8 cellular contexts compared by ENCODE assay signal in the genomic region with DNA sequence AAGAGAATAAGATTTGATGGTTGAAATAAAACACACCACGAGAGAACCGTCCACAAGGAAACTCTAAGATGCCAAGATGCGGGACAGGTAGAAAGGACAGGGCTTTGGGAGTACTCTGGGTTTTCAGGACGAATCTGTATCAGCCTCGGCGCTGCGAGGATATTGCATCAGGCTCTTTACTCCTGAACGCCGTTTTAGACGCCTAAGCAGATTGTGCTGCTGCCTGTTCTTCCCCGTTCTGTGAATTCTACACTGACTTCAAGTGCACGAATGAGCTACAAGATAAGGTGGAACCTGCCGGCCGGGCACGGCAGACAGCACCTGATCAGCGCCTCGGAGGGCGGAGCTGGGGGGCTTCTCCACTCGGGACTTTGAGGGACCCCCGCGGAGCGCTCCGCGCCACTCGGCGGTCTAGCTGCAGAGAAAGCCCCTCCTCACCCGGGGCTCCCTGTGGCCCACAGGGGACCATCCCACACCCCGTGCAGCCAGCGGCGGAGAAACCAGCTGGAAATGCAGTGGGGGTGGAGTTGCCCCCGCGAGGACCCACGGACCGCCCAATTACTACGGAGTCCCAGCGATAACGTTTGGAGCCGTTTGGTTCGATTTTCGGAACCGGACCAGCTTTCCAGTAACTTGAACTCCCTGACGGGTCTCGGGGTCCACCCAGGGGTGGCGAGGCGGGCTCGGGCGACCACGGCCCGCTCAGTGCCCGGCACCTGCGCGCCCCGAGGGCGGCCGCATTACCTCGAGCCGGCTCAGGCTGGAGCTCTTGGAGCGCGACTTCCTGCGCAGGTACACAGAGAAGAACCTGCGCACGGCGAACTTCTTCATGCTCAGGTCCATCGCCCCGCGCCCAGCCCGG. TPM values are rescaled to one million over a fixed set of nuclear protein-coding genes. Genes with fewer than 3 reads are reported as not detected.
DNase-seq lines count a peak whose midpoint lies in the region; ATAC-seq and TF ChIP-seq lines count a peak whose summit lies in the region.

No MANE protein-coding gene starts in this region.

- H3K36me3 ChIP-seq in CD4-positive, CD25-positive, alpha-beta regulatory T cell (ENCODE audit: control insufficient read depth, insufficient read depth, low read length) = no peaks in the 10 kb centered on the region
- no peaks in the 10 kb centered on the region for H3K36me3 ChIP-seq in naive thymus-derived CD4-positive, alpha-beta T cell (ENCODE audit: control insufficient read depth in 2 of 3, insufficient read depth in 3 of 3, low read length in 3 of 3)
- no peaks in the 10 kb centered on the region for H3K36me3 ChIP-seq in transverse colon

- TF ChIP-seq POLR2A in erythroblast (IDR thresholded peaks at IDR 0.05; ENCODE audit: low read length) (no peak), transverse colon (IDR thresholded peaks at IDR 0.05) (no peak)

- POLR2A ChIA-PET in naive thymus-derived CD4-positive, alpha-beta T cell (lab: Charles Lee) = interaction anchor here (0.7 to 2.2 kb wide), 6 partner anchors 59 to 324 kb away, joined by 3 to 15 read pairs (median 5); no protein-coding TSS in a partner anchor

- no peak for TF ChIP-seq EP300 in transverse colon (IDR thresholded peaks at IDR 0.05; ENCODE audit: low read depth)

- peak overlapping the region; percentile 86 to 97 (median 90) for H3K4me3 Mint-ChIP-seq in CD4-positive, CD25-positive, alpha-beta regulatory T cell
- peak overlapping the region; percentile 72 to 93 (median 88) for H3K4me3 Mint-ChIP-seq in naive thymus-derived CD4-positive, alpha-beta T cell

- 2 to 4% methylated on average over 7 to 61 of the region's 67 CpGs for WGBS in transverse colon (ENCODE audit: low coverage in 1 of 2), 2 donors

- no peak for ATAC-seq in CD4-positive, CD25-positive, alpha-beta regulatory T cell (ENCODE audit: low read depth in 2 of 2)
- ATAC-seq in GM21526 (IDR thresholded peaks at IDR 0.05; ENCODE audit: low FRiP score, unreplicated experiment) = peak; percentile 4
- ATAC-seq in naive thymus-derived CD4-positive, alpha-beta T cell = no peak

- H3K9me3 ChIP-seq in CD4-positive, CD25-positive, alpha-beta regulatory T cell (ENCODE audit: control insufficient read depth in 2 of 2, low read length in 2 of 2) = no peaks in the 10 kb centered on the region
- H3K9me3 ChIP-seq in naive thymus-derived CD4-positive, alpha-beta T cell (ENCODE audit: control insufficient read depth in 2 of 3, low read length in 3 of 3) = no peaks in the 10 kb centered on the region
- H3K9me3 ChIP-seq in transverse colon = no peaks in the 10 kb centered on the region

- peaks cover 24% of the 10 kb centered on the region for H3K27me3 ChIP-seq in CD4-positive, CD25-positive, alpha-beta regulatory T cell (ENCODE audit: control insufficient read depth, insufficient read depth, low read length)
- H3K27me3 ChIP-seq in naive thymus-derived CD4-positive, alpha-beta T cell (ENCODE audit: control insufficient read depth in 2 of 2, insufficient read depth in 2 of 2, low read length in 2 of 2) = no peaks in the 10 kb centered on the region
- H3K27me3 ChIP-seq in transverse colon = peaks cover 9% of the 10 kb centered on the region

- intact Hi-C loops in naive thymus-derived CD4-positive, alpha-beta T cell (cut with micrococcal nuclease) = loop anchor here (1.0 to 10.0 kb wide), 15 partner anchors 40 to 1198 kb away; a partner anchor contains a TSS
- intact Hi-C loops in transverse colon (cut with DNase I; ENCODE audit: low total_unique reads) = loop anchor here (5.0 kb wide), 1 partner anchor 69 kb away; no protein-coding TSS in a partner anchor

- H3K27ac ChIP-seq in CD4-positive, CD25-positive, alpha-beta regulatory T cell (ENCODE audit: insufficient read depth, low read length, poor library complexity, severe bottlenecking) = no peak overlapping the region
- peak overlapping the region; percentile 53 for H3K27ac ChIP-seq in naive thymus-derived CD4-positive, alpha-beta T cell (ENCODE audit: low read depth, low read length)
- peak overlapping the region; percentile 77 to 83 (median 80) for H3K27ac ChIP-seq in transverse colon

- H3K4me1 ChIP-seq in CD4-positive, CD25-positive, alpha-beta regulatory T cell (ENCODE audit: control insufficient read depth, insufficient read depth, low read length, poor library complexity, severe bottlenecking) = peaks cover 27% of the 10 kb centered on the region
- peaks cover 6 to 16% of the 10 kb centered on the region in 2 donors for H3K4me1 ChIP-seq in naive thymus-derived CD4-positive, alpha-beta T cell (ENCODE audit: control insufficient read depth in 2 of 2, insufficient read depth in 2 of 2, low read length in 2 of 2)
- peaks cover 6 to 23% (median 13%) of the 10 kb centered on the region in 4 donors for H3K4me1 ChIP-seq in transverse colon

- in situ Hi-C loops in transverse colon (cut with MboI; ENCODE audit: low pct_ligation_motif_present in 1 of 4, low pct_unique_long_range_greater_than_20kb in 1 of 4, low sequenced_read_pairs in 3 of 4) = loop anchor here in 1 of 4 donors (25.0 kb wide), 1 partner anchor 361 kb away; a partner anchor contains a TSS

- peaks cover 44% of the 10 kb centered on the region for H3K27me3 Mint-ChIP-seq in CD4-positive, CD25-positive, alpha-beta regulatory T cell
- peaks cover 0 to 58% (median 18%) of the 10 kb centered on the region in 5 donors for H3K27me3 Mint-ChIP-seq in naive thymus-derived CD4-positive, alpha-beta T cell

- peaks cover 6 to 28% (median 21%) of the 10 kb centered on the region in 4 donors for H3K4me1 Mint-ChIP-seq in CD4-positive, CD25-positive, alpha-beta regulatory T cell
- peaks cover 8 to 30% (median 14%) of the 10 kb centered on the region in 7 donors for H3K4me1 Mint-ChIP-seq in naive thymus-derived CD4-positive, alpha-beta T cell

- peak; percentile 24 to 36 (median 28) for DNase-seq in CD4-positive, CD25-positive, alpha-beta regulatory T cell
- peak; percentile 76 for DNase-seq in NCI-H1092 treated with DMSO at 0.1 percent for 48 hours (lab: John Stamatoyannopoulos, UW)
- DNase-seq in activated CD8-positive, alpha-beta memory T cell treated with anti-CD3 and anti-CD28 coated beads, Interleukin-2, amount 50 U/mL, for 4 hours = peak; percentile 28
- DNase-seq in erythroblast (lab: John Stamatoyannopoulos, UW) = peak; percentile 25 to 35
- peak; percentile 14 to 42 (median 29) for DNase-seq in naive thymus-derived CD4-positive, alpha-beta T cell
- peak; percentile 22 for DNase-seq in transverse colon
- no peak for DNase-seq in Kasumi-1 (lab: John Stamatoyannopoulos, UW)

- peaks cover 0 to 2% (median 0%) of the 10 kb centered on the region in 7 donors for H3K9me3 Mint-ChIP-seq in CD4-positive, CD25-positive, alpha-beta regulatory T cell
- H3K9me3 Mint-ChIP-seq in naive thymus-derived CD4-positive, alpha-beta T cell = no peaks in the 10 kb centered on the region

- CTCF ChIA-PET in naive thymus-derived CD4-positive, alpha-beta T cell (lab: Charles Lee) = interaction anchor here (1.3 kb wide), 1 partner anchor 226 kb away, joined by 3 read pairs; no protein-coding TSS in a partner anchor

- peak overlapping the region; percentile 33 for H3K4me3 ChIP-seq in CD4-positive, CD25-positive, alpha-beta regulatory T cell (ENCODE audit: low read depth, low read length)
- H3K4me3 ChIP-seq in naive thymus-derived CD4-positive, alpha-beta T cell (ENCODE audit: low read length) = peak overlapping the region; percentile 70
- H3K4me3 ChIP-seq in transverse colon = peak overlapping the region; percentile 41 to 70 (median 65)

- peak overlapping the region in 2 of 3 donors; percentile 11 to 70 for H3K27ac Mint-ChIP-seq in CD4-positive, CD25-positive, alpha-beta regulatory T cell
- H3K27ac Mint-ChIP-seq in naive thymus-derived CD4-positive, alpha-beta T cell = peak overlapping the region in 5 of 9 donors; percentile 60 to 90 (median 73)

- no peak for TF ChIP-seq CTCF in transverse colon (IDR thresholded peaks at IDR 0.05)

- no peaks in the 10 kb centered on the region for H3K36me3 Mint-ChIP-seq in CD4-positive, CD25-positive, alpha-beta regulatory T cell
- H3K36me3 Mint-ChIP-seq in naive thymus-derived CD4-positive, alpha-beta T cell = peaks cover 0 to 4% (median 0%) of the 10 kb centered on the region in 5 donors

RNA-seq across cellular contexts. Expression of a gene that starts 0.6 kb away (rescaled TPM):
- 5.2 TPM for total RNA-seq in CD4-positive, CD25-positive, alpha-beta regulatory T cell
- polyA plus RNA-seq in CD4-positive, CD25-positive, alpha-beta regulatory T cell = 1 to 10 TPM; 3.3 to 7.4 (median 4.6) TPM
- 10 to 100 TPM in 2 of 5 experiments, 1 to 10 TPM in 3; 4.5 to 17.1 (median 6.6) TPM for total RNA-seq in naive thymus-derived CD4-positive, alpha-beta T cell
- polyA plus RNA-seq in naive thymus-derived CD4-positive, alpha-beta T cell = 1 to 10 TPM; 5.0 to 7.1 TPM
- total RNA-seq in transverse colon = 10 to 100 TPM in 3 of 4 donors, 1 to 10 TPM in 1; 9.6 to 41.1 (median 15.4) TPM

RNA-seq across cellular contexts. Expression of a gene that starts 39.9 kb away (rescaled TPM):
- 0.52 TPM for total RNA-seq in CD4-positive, CD25-positive, alpha-beta regulatory T cell
- under 1 TPM; 0.16 to 0.35 (median 0.30) TPM for polyA plus RNA-seq in CD4-positive, CD25-positive, alpha-beta regulatory T cell
- total RNA-seq in naive thymus-derived CD4-positive, alpha-beta T cell = 1 to 10 TPM in 1 of 5 experiments, under 1 TPM in 4; 0.43 to 1.2 (median 0.78) TPM
- not detected for polyA plus RNA-seq in naive thymus-derived CD4-positive, alpha-beta T cell
- total RNA-seq in transverse colon = 1 to 10 TPM in 2 of 4 donors, under 1 TPM in 1, not detected in 1; 0.95 to 1.2 (median 1.2) TPM

Comparison
In these comparisons a context has a peak if more than half of its experiments do, and no peak if none do; other contexts are left out.
1. DNase-seq: peak in CD4-positive, CD25-positive, alpha-beta regulatory T cell (3 of 3), NCI-H1092 treated with DMSO at 0.1 percent for 48 hours (single experiment), activated CD8-positive, alpha-beta memory T cell treated with anti-CD3 and anti-CD28 coated beads, Interleukin-2, amount 50 U/mL, for 4 hours (single experiment), erythroblast (2 of 2), naive thymus-derived CD4-positive, alpha-beta T cell (9 of 9) and transverse colon (single experiment); none in Kasumi-1 (0 of 2).
2. Peak in every context shown above with its lines, with median percentiles within 50 percentile points of each other: H3K4me3 ChIP-seq.